ENCODE assay signal across 4 cellular contexts in the genomic region with DNA sequence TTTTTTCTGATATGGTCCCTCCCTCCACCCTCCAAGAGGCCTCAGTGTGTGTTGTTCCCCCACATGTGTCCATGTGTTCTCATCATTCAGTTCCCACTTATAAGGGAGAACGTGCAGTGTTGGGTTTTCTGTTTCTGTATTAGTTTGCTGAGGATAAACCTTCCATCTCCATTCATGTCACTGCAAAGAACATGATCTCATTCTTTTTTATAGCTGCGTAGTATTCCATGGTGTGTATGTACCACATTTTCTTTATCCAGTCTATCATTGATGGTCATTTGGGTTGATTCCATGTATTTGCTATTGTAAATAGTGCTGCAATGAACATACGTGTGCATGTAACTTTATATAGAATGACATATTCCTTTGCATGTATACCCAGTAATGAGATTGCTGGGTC. TPM values are rescaled to one million over a fixed set of nuclear protein-coding genes. Genes with fewer than 3 reads are reported as not detected.
"Had no signal": no experiment of that assay in that cellular context is flagged by ENCODE, and none has a peak within 500 bp of the region (broad histone marks: within the 10 kb centered on the region; RNA-seq: fewer than 3 reads in every experiment).

No MANE protein-coding gene starts in this region.

RNA-seq across cellular contexts. Expression of a gene that starts 19.9 kb away (rescaled TPM):
- total RNA-seq: LHCN-M2, M059J, MCF 10A, NCI-H460 had no signal

RNA-seq across cellular contexts. Expression of a gene that starts 25.4 kb away (rescaled TPM):
- total RNA-seq: LHCN-M2, M059J, MCF 10A, NCI-H460 had no signal
